ENCODE assay signal across 15 cellular contexts in the genomic region with DNA sequence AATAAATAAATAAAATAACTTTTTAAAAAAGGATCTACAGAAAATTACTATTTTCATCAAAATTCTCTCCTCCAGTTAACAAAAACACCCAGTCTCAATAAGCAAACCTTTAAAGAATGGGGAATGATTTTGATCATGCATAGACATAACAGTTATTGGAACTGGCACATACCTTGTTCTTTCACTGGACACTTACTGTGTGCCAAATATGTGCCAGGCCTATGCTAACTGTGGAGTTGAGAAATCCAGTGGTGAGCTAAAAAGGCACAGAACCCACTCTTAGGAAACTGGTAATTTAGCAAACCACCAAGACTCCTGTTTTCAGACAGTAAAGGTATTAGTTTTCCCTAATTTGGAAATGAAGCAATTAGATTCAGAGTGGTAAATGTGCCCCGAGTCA.
"Had no signal": no experiment of that assay in that cellular context is flagged by ENCODE, and none has a peak within 500 bp of the region (broad histone marks: within the 10 kb centered on the region; RNA-seq: fewer than 3 reads in every experiment).

No MANE protein-coding gene starts in this region.

- DNase-seq: activated CD4-positive, alpha-beta T cell treated with anti-CD3 and anti-CD28 coated beads for 1 hour; activated CD4-positive, alpha-beta T cell treated with anti-CD3 and anti-CD28 coated beads, Interleukin-2, amount 50 U/mL, for 1 hour; activated CD8-positive, alpha-beta T cell treated with anti-CD3 and anti-CD28 coated beads, Interleukin-2, amount 10 ng/mL, durations not matched to agents 7 days and 5 days; activated T-cell treated with anti-CD3 and anti-CD28 coated beads, Interleukin-2, amount 50 U/mL, for 1 hour; effector memory CD4-positive, alpha-beta T cell; head of caudate nucleus; natural killer cell; retina; stimulated activated CD4-positive, alpha-beta T cell treated with anti-CD3 and anti-CD28 coated beads, Interleukin-12 subunit alpha, Interleukin-12 subunit beta, amount 100 ng/mL, for 4 hours; stimulated activated CD4-positive, alpha-beta T cell treated with anti-CD3 and anti-CD28 coated beads, Interleukin-4, amount 100 ng/mL, for 4 hours; stimulated activated naive CD8-positive, alpha-beta T cell treated with anti-CD3 and anti-CD28 coated beads, Interleukin-15, Interleukin-2, amounts not matched to agents 100 U/mL and 50 U/mL, for 24 hours; T-helper 1 cell; thyroid gland; upper lobe of right lung; WERI-Rb-1 had no signal
